Comparison of ENCODE assay signal across 22 cellular contexts in the genomic region with DNA sequence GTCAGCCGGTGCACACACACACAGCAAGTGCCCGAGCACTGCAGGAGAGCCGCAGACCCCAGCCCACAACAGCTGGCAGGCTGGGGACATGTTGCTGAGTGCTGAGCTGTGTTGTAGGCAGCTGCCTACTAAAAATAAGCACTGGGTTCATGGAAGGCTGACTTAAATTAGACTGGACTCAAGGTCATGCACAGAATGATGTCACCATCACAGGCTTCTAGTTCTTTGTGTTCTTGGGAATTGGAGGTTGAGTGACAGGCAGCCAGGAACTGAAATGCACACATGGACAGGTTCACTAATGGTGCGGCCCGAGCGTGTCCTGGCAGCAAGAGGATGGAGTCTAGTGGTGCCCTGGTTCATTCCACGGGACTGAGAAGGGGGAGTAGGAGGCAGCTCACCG.
DNase-seq lines count a peak whose midpoint lies in the region; ATAC-seq and TF ChIP-seq lines count a peak whose summit lies in the region.
"Had no signal": no experiment of that assay in that cellular context is flagged by ENCODE, and none has a peak within 500 bp of the region (broad histone marks: within the 10 kb centered on the region; RNA-seq: fewer than 3 reads in every experiment).

No MANE protein-coding gene starts in this region.

- peak; percentile 69 to 73 for ATAC-seq in gastrocnemius medialis
- ATAC-seq: effector memory CD8-positive, alpha-beta T cell; sciatic nerve; stimulated activated effector memory CD8-positive, alpha-beta T cell treated with anti-CD3 and anti-CD28 coated beads, Interleukin-12 subunit alpha, Interleukin-12 subunit beta, amount 100 ng/mL, for 72 hours had no signal

- no peak overlapping the region for H3K4me3 ChIP-seq in gastrocnemius medialis
- H3K4me3 ChIP-seq: esophagus muscularis mucosa, GM12878, GM23338, testis had no signal

- DNase-seq in NCI-H1694 treated with DMSO at 0.1 percent for 48 hours (lab: John Stamatoyannopoulos, UW): peak; percentile 20
- DNase-seq in kidney tubule cell (ENCODE audit: low spot score): peak; percentile 15
- peak; percentile 86 to 87 for DNase-seq in gastrocnemius medialis
- no peak for DNase-seq in DMS79 (lab: John Stamatoyannopoulos, UW)
- DNase-seq in NCI-H1417 (lab: John Stamatoyannopoulos, UW): no peak
- DNase-seq in type B pancreatic cell (ENCODE audit: extremely low spot score, unreplicated experiment): no peak
- DNase-seq: activated B cell treated with CpG ODN at 0.5 μM for 24 hours; activated CD4-positive, alpha-beta memory T cell treated with anti-CD3 and anti-CD28 coated beads for 36 hours; amniotic stem cell; CD4-positive, CD25-positive, alpha-beta regulatory T cell; effector memory CD8-positive, alpha-beta T cell; MM.1S; RPMI8226; T-helper 9 cell; testis had no signal

- in situ Hi-C loops in gastrocnemius medialis (cut with MboI; ENCODE audit: low sequenced_read_pairs in 4 of 4): no loop called here

- intact Hi-C loops in gastrocnemius medialis (cut with DNase I; ENCODE audit: low total_unique reads): loop anchor here (5.0 kb wide), 1 partner anchor 121 kb away; no protein-coding TSS in a partner anchor

- H3K36me3 Mint-ChIP-seq in brain (no peaks in the 10 kb centered on the region), type B pancreatic cell (no peaks in the 10 kb centered on the region)
- H3K36me3 Mint-ChIP-seq: activated CD4-positive, alpha-beta memory T cell treated with anti-CD3 and anti-CD28 coated beads for 36 hours; CD4-positive, CD25-positive, alpha-beta regulatory T cell; stimulated activated effector memory CD8-positive, alpha-beta T cell treated with anti-CD3 and anti-CD28 coated beads, Interleukin-12 subunit alpha, Interleukin-12 subunit beta, amount 100 ng/mL, for 72 hours had no signal

- H3K4me1 Mint-ChIP-seq in brain (peaks cover 83% of the 10 kb centered on the region), type B pancreatic cell (ENCODE audit: unreplicated experiment) (peaks cover 8% of the 10 kb centered on the region)
- H3K4me1 Mint-ChIP-seq: activated B cell treated with CpG ODN at 0.5 μM for 24 hours; CD4-positive, CD25-positive, alpha-beta regulatory T cell; IgD-negative memory B cell; stimulated activated effector memory CD8-positive, alpha-beta T cell treated with anti-CD3 and anti-CD28 coated beads, Interleukin-12 subunit alpha, Interleukin-12 subunit beta, amount 100 ng/mL, for 72 hours had no signal

- H3K4me3 Mint-ChIP-seq in brain (peak overlapping the region in 3 of 5 experiments; percentile 29 to 51 (median 30)), type B pancreatic cell (no peak overlapping the region)
- H3K4me3 Mint-ChIP-seq: activated B cell treated with CpG ODN at 0.5 μM for 24 hours; activated CD4-positive, alpha-beta memory T cell treated with anti-CD3 and anti-CD28 coated beads for 36 hours; CD4-positive, CD25-positive, alpha-beta regulatory T cell; effector memory CD8-positive, alpha-beta T cell; GM23338; IgD-negative memory B cell; stimulated activated effector memory CD8-positive, alpha-beta T cell treated with anti-CD3 and anti-CD28 coated beads, Interleukin-12 subunit alpha, Interleukin-12 subunit beta, amount 100 ng/mL, for 72 hours had no signal

- H3K27ac ChIP-seq in gastrocnemius medialis: peak overlapping the region; percentile 93 to 99 (median 97)
- H3K27ac ChIP-seq: testis had no signal

- no peaks in the 10 kb centered on the region for H3K9me3 ChIP-seq in gastrocnemius medialis
- H3K9me3 ChIP-seq: esophagus muscularis mucosa, testis had no signal

- no peaks in the 10 kb centered on the region for H3K36me3 ChIP-seq in gastrocnemius medialis
- H3K36me3 ChIP-seq: esophagus muscularis mucosa had no signal

- no peaks in the 10 kb centered on the region for H3K27me3 Mint-ChIP-seq in brain
- no peaks in the 10 kb centered on the region for H3K27me3 Mint-ChIP-seq in type B pancreatic cell
- H3K27me3 Mint-ChIP-seq: activated B cell treated with CpG ODN at 0.5 μM for 24 hours; CD4-positive, CD25-positive, alpha-beta regulatory T cell; IgD-negative memory B cell had no signal

- no peaks in the 10 kb centered on the region for H3K27me3 ChIP-seq in gastrocnemius medialis
- H3K27me3 ChIP-seq: esophagus muscularis mucosa, testis had no signal

- H3K27ac Mint-ChIP-seq in brain (peak overlapping the region; percentile 77 to 91 (median 88)), type B pancreatic cell (no peak overlapping the region)
- H3K27ac Mint-ChIP-seq: activated B cell treated with CpG ODN at 0.5 μM for 24 hours; activated CD4-positive, alpha-beta memory T cell treated with anti-CD3 and anti-CD28 coated beads for 36 hours; CD4-positive, CD25-positive, alpha-beta regulatory T cell; effector memory CD8-positive, alpha-beta T cell; GM23338; IgD-negative memory B cell; stimulated activated effector memory CD8-positive, alpha-beta T cell treated with anti-CD3 and anti-CD28 coated beads, Interleukin-12 subunit alpha, Interleukin-12 subunit beta, amount 100 ng/mL, for 72 hours had no signal

- H3K9me3 Mint-ChIP-seq in brain (peaks cover 0 to 4% (median 3%) of the 10 kb centered on the region in 5 experiments), type B pancreatic cell (no peaks in the 10 kb centered on the region)
- H3K9me3 Mint-ChIP-seq: activated B cell treated with CpG ODN at 0.5 μM for 24 hours; activated CD4-positive, alpha-beta memory T cell treated with anti-CD3 and anti-CD28 coated beads for 36 hours; effector memory CD8-positive, alpha-beta T cell; GM23338; IgD-negative memory B cell; stimulated activated effector memory CD8-positive, alpha-beta T cell treated with anti-CD3 and anti-CD28 coated beads, Interleukin-12 subunit alpha, Interleukin-12 subunit beta, amount 100 ng/mL, for 72 hours had no signal

- TF ChIP-seq CTCF in brain (conservative IDR thresholded peaks at IDR 0.05): no peak
- TF ChIP-seq CTCF in gastrocnemius medialis (IDR thresholded peaks at IDR 0.05 in 4 of 5, conservative IDR thresholded peaks at IDR 0.05 in 1 of 5): no peak
- no peak for TF ChIP-seq CTCF in type B pancreatic cell (conservative IDR thresholded peaks at IDR 0.05)

- peak; percentile 11 to 70 for TF ChIP-seq POLR2A in gastrocnemius medialis (IDR thresholded peaks at IDR 0.05)

- H3K4me1 ChIP-seq in gastrocnemius medialis: peaks cover 57% of the 10 kb centered on the region in 2 donors

Comparison
In these comparisons a context has a peak if more than half of its experiments do, and no peak if none do; other contexts are left out.
1. DNase-seq: peak in NCI-H1694 treated with DMSO at 0.1 percent for 48 hours (single experiment), kidney tubule cell (single experiment) and gastrocnemius medialis (2 of 2); none in DMS79 (single experiment), NCI-H1417 (0 of 3) and type B pancreatic cell (single experiment).